ENCODE assay signal across 10 cellular contexts in genomic region chr2:56184500-56184996, GRCh38. TPM values are rescaled to one million over a fixed set of nuclear protein-coding genes. Genes with fewer than 3 reads are reported as not detected.
DNase-seq lines count a peak whose midpoint lies in the region; ATAC-seq, FAIRE-seq and TF ChIP-seq lines count a peak whose summit lies in the region.
"Had no signal": no experiment of that assay in that cellular context is flagged by ENCODE, and none has a peak within 500 bp of the region (broad histone marks: within the 10 kb centered on the region; RNA-seq: fewer than 3 reads in every experiment).

No MANE protein-coding gene starts in this region.

- intact Hi-C loops in MCF 10A (cut with micrococcal nuclease): loop anchor here (10.0 kb wide), 1 partner anchor 1020 kb away; no protein-coding TSS in a partner anchor

- H3K27ac ChIP-seq in HL-60 (replicated peaks): no peak overlapping the region
- H3K27ac ChIP-seq in liver (ENCODE audit: low read depth in 1 of 2, low read length in 2 of 2): no peak overlapping the region

- peaks cover 22% of the 10 kb centered on the region for H3K27me3 ChIP-seq in HL-60 (ENCODE audit: insufficient read depth, poor library complexity, severe bottlenecking)
- H3K27me3 ChIP-seq in liver (ENCODE audit: control insufficient read depth in 4 of 4, insufficient read depth in 4 of 4, low read length in 3 of 4): peaks cover 0 to 13% (median 5%) of the 10 kb centered on the region in 4 donors

- no TSS peak for BruUV-seq in MCF 10A (replicated peaks; lab: Mats Ljungman, UMichigan)

- no peak overlapping the region for H3K27ac Mint-ChIP-seq in MCF 10A (ENCODE audit: low read depth, unreplicated experiment)
- H3K27ac Mint-ChIP-seq: natural killer cell treated with Interleukin-12 subunit alpha and Interleukin-12 subunit beta and Interleukin-15 and Interleukin-18, amount 100 ng/mL, for 72 hours had no signal

- no peak overlapping the region for H3K9ac ChIP-seq in liver (ENCODE audit: low read depth in 1 of 2, low read length in 2 of 2)

- DNase-seq in DMS 273 (lab: John Stamatoyannopoulos, UW; ENCODE audit: unreplicated experiment) (peak; percentile 67), DMS 273 treated with DMSO at 0.1 percent for 48 hours (lab: John Stamatoyannopoulos, UW) (no peak), HL-60 (ENCODE audit: low read depth in 1 of 2, low spot score in 1 of 2) (no peak), MCF 10A (ENCODE audit: unreplicated experiment) (peak; percentile 41), urothelium cell line (ENCODE audit: low spot score) (peak; percentile 45), NCI-H524 treated with DMSO at 0.1 percent for 48 hours (lab: John Stamatoyannopoulos, UW) (no peak)

- no peak for ATAC-seq in GM21447 (IDR thresholded peaks at IDR 0.05; ENCODE audit: unreplicated experiment)

- TF ChIP-seq CTCF in HL-60 (IDR thresholded peaks at IDR 0.05; ENCODE audit: insufficient read depth, low read length) (no peak), MCF 10A (IDR thresholded peaks at IDR 0.05; ENCODE audit: unreplicated experiment) (no peak), liver (IDR thresholded peaks at IDR 0.05; ENCODE audit: low read depth, low read length, missing input control) (no peak)

- H3K4me3 ChIP-seq in HL-60 (replicated peaks; ENCODE audit: insufficient read depth, low read length) (peak overlapping the region; percentile 35; the same call in 1 of the 2 replicates), liver (ENCODE audit: low read depth in 1 of 3, low read length in 3 of 3) (peak overlapping the region in 2 of 3 donors; percentile 69 to 74)

- no peaks in the 10 kb centered on the region for H3K27me3 Mint-ChIP-seq in MCF 10A (ENCODE audit: insufficient read depth, unreplicated experiment)

- FAIRE-seq in urothelium cell line (lab: Jason Lieb, UNC): no peak
- FAIRE-seq: A204.1 had no signal

- H3K4me3 Mint-ChIP-seq in MCF 10A (ENCODE audit: unreplicated experiment): peak overlapping the region; percentile 89
- H3K4me3 Mint-ChIP-seq: natural killer cell treated with Interleukin-12 subunit alpha and Interleukin-12 subunit beta and Interleukin-15 and Interleukin-18, amount 100 ng/mL, for 72 hours had no signal

- peaks cover 11% of the 10 kb centered on the region for H3K4me1 Mint-ChIP-seq in MCF 10A (ENCODE audit: insufficient read depth, unreplicated experiment)

- H3K9me3 Mint-ChIP-seq in MCF 10A (ENCODE audit: unreplicated experiment): no peaks in the 10 kb centered on the region
- H3K9me3 Mint-ChIP-seq: natural killer cell treated with Interleukin-12 subunit alpha and Interleukin-12 subunit beta and Interleukin-15 and Interleukin-18, amount 100 ng/mL, for 72 hours had no signal

- no peaks in the 10 kb centered on the region for H3K9me3 ChIP-seq in liver (ENCODE audit: control insufficient read depth in 4 of 4, low read length in 3 of 4)

- no peaks in the 10 kb centered on the region for H3K36me3 Mint-ChIP-seq in MCF 10A (ENCODE audit: insufficient read depth, unreplicated experiment)
- H3K36me3 Mint-ChIP-seq: natural killer cell treated with Interleukin-12 subunit alpha and Interleukin-12 subunit beta and Interleukin-15 and Interleukin-18, amount 100 ng/mL, for 72 hours had no signal

- POLR2A ChIA-PET in MCF 10A (lab: Yijun Ruan, JAX): interaction anchor here (0.8 to 1.8 kb wide), 3 partner anchors 557 to 565 kb away, joined by 3 to 8 read pairs (median 3); no protein-coding TSS in a partner anchor

- no peaks in the 10 kb centered on the region for H3K36me3 ChIP-seq in liver (ENCODE audit: control insufficient read depth in 4 of 4, insufficient read depth in 3 of 4, low read depth in 1 of 4, low read length in 3 of 4)

- CTCF ChIA-PET in MCF 10A (lab: Yijun Ruan, JAX): interaction anchor here (0.6 to 3.8 kb wide), 18 partner anchors 9 to 1334 kb away, joined by 3 to 25 read pairs (median 7); no protein-coding TSS in a partner anchor

- peaks cover 0 to 24% (median 18%) of the 10 kb centered on the region in 4 donors for H3K4me1 ChIP-seq in liver (ENCODE audit: control insufficient read depth in 4 of 4, insufficient read depth in 4 of 4, low read length in 3 of 4)

- WGBS in liver: 2% methylated on average over 64 of the region's 64 CpGs

- TF ChIP-seq RAD21 in liver (IDR thresholded peaks at IDR 0.05): no peak

TF ChIP-seq in liver, 16 proteins besides CTCF, POLR2A, EP300 and RAD21:
- TF ChIP-seq FOXA2 (IDR thresholded peaks at IDR 0.05) (no peak), HNF4A (conservative IDR thresholded peaks at IDR 0.05) (no peak), HNF4G (IDR thresholded peaks at IDR 0.05) (no peak), RXRA (IDR thresholded peaks at IDR 0.05) (no peak), TAF1 (conservative IDR thresholded peaks at IDR 0.05) (no peak), FOXA1 (IDR thresholded peaks at IDR 0.05) (no peak), ZBTB33 (IDR thresholded peaks at IDR 0.05) (no peak), GABPA (IDR thresholded peaks at IDR 0.05 in 1 of 2, conservative IDR thresholded peaks at IDR 0.05 in 1 of 2) (no peak), NR2F2 (IDR thresholded peaks at IDR 0.05) (no peak), SP1 (IDR thresholded peaks at IDR 0.05) (no peak), REST (IDR thresholded peaks at IDR 0.05) (no peak), EGR1 (IDR thresholded peaks at IDR 0.05; ENCODE audit: low read depth in 2 of 2) (no peak), YY1 (IDR thresholded peaks at IDR 0.05) (no peak), JUND (IDR thresholded peaks at IDR 0.05) (no peak)
- TF ChIP-seq, protein P1, sequence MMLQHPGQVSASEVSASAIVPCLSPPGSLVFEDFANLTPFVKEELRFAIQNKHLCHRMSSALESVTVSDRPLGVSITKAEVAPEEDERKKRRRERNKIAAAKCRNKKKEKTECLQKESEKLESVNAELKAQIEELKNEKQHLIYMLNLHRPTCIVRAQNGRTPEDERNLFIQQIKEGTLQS (IDR thresholded peaks at IDR 0.05): no peak
- TF ChIP-seq, protein P2, sequence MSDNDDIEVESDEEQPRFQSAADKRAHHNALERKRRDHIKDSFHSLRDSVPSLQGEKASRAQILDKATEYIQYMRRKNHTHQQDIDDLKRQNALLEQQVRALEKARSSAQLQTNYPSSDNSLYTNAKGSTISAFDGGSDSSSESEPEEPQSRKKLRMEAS (IDR thresholded peaks at IDR 0.05): no peak
TF ChIP-seq in liver: peak in this region for 0.

RNA-seq across cellular contexts. Expression of gene CCDC85A, which starts 0.8 kb away (rescaled TPM):
- 0.16 and 0.20 TPM in 2 replicates for total RNA-seq in MCF 10A (2022)
- under 1 TPM; 0.05 to 0.17 TPM for total RNA-seq in liver
- polyA plus RNA-seq in liver: under 1 TPM; 0.06 to 0.14 TPM
- total RNA-seq: natural killer cell treated with Interleukin-12 subunit alpha and Interleukin-12 subunit beta and Interleukin-15 and Interleukin-18, amount 100 ng/mL, for 72 hours had no signal

Comparison
In these comparisons a context has a peak if more than half of its experiments do, and no peak if none do; other contexts are left out.
1. DNase-seq: peak in DMS 273 (single experiment), MCF 10A (single experiment) and urothelium cell line (single experiment); none in DMS 273 treated with DMSO at 0.1 percent for 48 hours (single experiment), HL-60 (0 of 2) and NCI-H524 treated with DMSO at 0.1 percent for 48 hours (single experiment).